Comparison of ENCODE assay signal across 16 cellular contexts in the genomic region with DNA sequence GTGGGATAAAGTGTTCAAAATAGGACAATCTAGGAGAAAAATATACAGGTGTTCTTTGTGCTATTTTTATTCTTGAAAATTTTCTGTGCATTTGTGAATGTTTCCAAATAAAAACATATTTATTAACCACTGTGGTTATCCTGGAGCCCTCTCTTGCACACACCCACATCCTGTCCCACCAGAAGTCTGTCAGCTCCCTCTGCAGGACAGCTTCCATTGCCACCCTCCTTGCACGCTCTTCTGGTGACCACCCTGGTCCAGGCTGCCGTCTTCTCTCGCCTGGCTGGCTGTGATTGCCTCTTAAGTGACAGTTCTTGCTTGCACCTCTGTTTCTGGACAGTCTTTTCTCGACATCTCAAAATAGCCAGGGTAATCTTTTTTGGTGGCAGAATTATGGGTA.
DNase-seq lines count a peak whose midpoint lies in the region; TF ChIP-seq lines count a peak whose summit lies in the region.
"Had no signal": no experiment of that assay in that cellular context is flagged by ENCODE, and none has a peak within 500 bp of the region (broad histone marks: within the 10 kb centered on the region; RNA-seq: fewer than 3 reads in every experiment).

No MANE protein-coding gene starts in this region.

- no peak overlapping the region for H3K4me3 Mint-ChIP-seq in MCF 10A (ENCODE audit: unreplicated experiment)
- H3K4me3 Mint-ChIP-seq in CD4-positive, alpha-beta memory T cell = no peak overlapping the region
- H3K4me3 Mint-ChIP-seq: activated T-cell treated with anti-CD3 and anti-CD28 coated beads, Interleukin-2, amount 50 U/mL, for 4 hours had no signal

- peaks cover 34% of the 10 kb centered on the region for H3K27me3 Mint-ChIP-seq in MCF 10A (ENCODE audit: insufficient read depth, unreplicated experiment)
- H3K27me3 Mint-ChIP-seq in CD4-positive, alpha-beta memory T cell = no peaks in the 10 kb centered on the region

- H4K20me1 ChIP-seq in mammary epithelial cell (ENCODE audit: insufficient read depth, low read length) (no peaks in the 10 kb centered on the region), smooth muscle cell (ENCODE audit: low read depth) (no peaks in the 10 kb centered on the region), MM.1S (ENCODE audit: insufficient read depth, low read length) (no peaks in the 10 kb centered on the region)

- H3K9me2 ChIP-seq in MM.1S (replicated peaks; ENCODE audit: insufficient read depth, low read length) = no peaks in the 10 kb centered on the region

- dilution Hi-C loops in mammary epithelial cell (cut with HindIII; ENCODE audit: low sequenced_read_pairs) = no loop called here

- H3K79me2 ChIP-seq in mammary epithelial cell (ENCODE audit: insufficient read depth, low read length) (no peaks in the 10 kb centered on the region), smooth muscle cell (ENCODE audit: low read depth) (no peaks in the 10 kb centered on the region), MM.1S (ENCODE audit: low read length) (no peaks in the 10 kb centered on the region)

- no peak overlapping the region for H3K27ac ChIP-seq in mammary epithelial cell (ENCODE audit: insufficient read depth, low read depth, low read length)
- H3K27ac ChIP-seq in smooth muscle cell (ENCODE audit: low read depth) = no peak overlapping the region
- H3K27ac ChIP-seq in MM.1S (ENCODE audit: low read length) = no peak overlapping the region
- no peak overlapping the region for H3K27ac ChIP-seq in CD4-positive, alpha-beta memory T cell (ENCODE audit: low read depth, low read length)
- H3K27ac ChIP-seq: coronary artery had no signal

- TF ChIP-seq CTCF in MCF 10A (IDR thresholded peaks at IDR 0.05; ENCODE audit: unreplicated experiment) (no peak), mammary epithelial cell (conservative IDR thresholded peaks at IDR 0.05 in 1 of 2, IDR thresholded peaks at IDR 0.05 in 1 of 2; ENCODE audit: extremely low read depth in 1 of 2, insufficient read depth in 1 of 2, low read depth in 1 of 2, low read length in 2 of 2) (no peak), LNCaP clone FGC (IDR thresholded peaks at IDR 0.05; ENCODE audit: control insufficient read depth, extremely low read depth, insufficient read depth) (0 out of 2 replicates have a peak, but pooled peaks have one; percentile 20), smooth muscle cell (IDR thresholded peaks at IDR 0.05; ENCODE audit: borderline replicate concordance, insufficient read depth, poor library complexity, severe bottlenecking) (peak; percentile 5), MM.1S (IDR thresholded peaks at IDR 0.05; ENCODE audit: low read length) (no peak)

- H3K27ac Mint-ChIP-seq in MCF 10A (ENCODE audit: low read depth, unreplicated experiment) = no peak overlapping the region
- no peak overlapping the region for H3K27ac Mint-ChIP-seq in CD4-positive, alpha-beta memory T cell

- H3K9ac ChIP-seq in mammary epithelial cell (ENCODE audit: insufficient read depth, low read length) (no peak overlapping the region), smooth muscle cell (ENCODE audit: low read depth) (no peak overlapping the region), MM.1S (ENCODE audit: low read length) (no peak overlapping the region)

- no peaks in the 10 kb centered on the region for H3F3A ChIP-seq in smooth muscle cell (ENCODE audit: low read depth)
- H3F3A ChIP-seq in MM.1S (ENCODE audit: insufficient read depth, low read length) = no peaks in the 10 kb centered on the region

- no peaks in the 10 kb centered on the region for H3K36me3 ChIP-seq in mammary epithelial cell (ENCODE audit: insufficient read depth, low read length)
- no peaks in the 10 kb centered on the region for H3K36me3 ChIP-seq in smooth muscle cell (ENCODE audit: low read depth)
- no peaks in the 10 kb centered on the region for H3K36me3 ChIP-seq in MM.1S (replicated peaks; ENCODE audit: insufficient read depth, low read length)
- H3K36me3 ChIP-seq in CD4-positive, alpha-beta memory T cell (ENCODE audit: insufficient read depth, low read length) = no peaks in the 10 kb centered on the region

- H3K4me3 ChIP-seq in mammary epithelial cell (replicated peaks in 1 of 3; ENCODE audit: insufficient read depth in 1 of 3, low read depth in 2 of 3, low read length in 3 of 3) (no peak overlapping the region), LNCaP clone FGC (ENCODE audit: low read depth, low read length) (no peak overlapping the region), smooth muscle cell (no peak overlapping the region), MM.1S (ENCODE audit: low read length) (no peak overlapping the region)
- no peak overlapping the region for H3K4me3 ChIP-seq in CD4-positive, alpha-beta memory T cell (ENCODE audit: low read length in 2 of 2)
- H3K4me3 ChIP-seq: coronary artery had no signal

- no peaks in the 10 kb centered on the region for H3K36me3 Mint-ChIP-seq in MCF 10A (ENCODE audit: insufficient read depth, unreplicated experiment)
- H3K36me3 Mint-ChIP-seq in CD4-positive, alpha-beta memory T cell = no peaks in the 10 kb centered on the region

- CTCF ChIA-PET in MCF 10A (lab: Yijun Ruan, JAX) = no interaction called here
- CTCF ChIA-PET in mammary epithelial cell (lab: Charles Lee; ENCODE audit: low non-redundant PET) = interaction anchor here (0.7 to 0.9 kb wide), 2 partner anchors 106 to 1159 kb away, joined by 7 to 15 read pairs; no protein-coding TSS in a partner anchor
- CTCF ChIA-PET in CD4-positive, alpha-beta memory T cell (lab: Charles Lee; ENCODE audit: partially characterized antibody) = no interaction called here

- H3K4me2 ChIP-seq in mammary epithelial cell (ENCODE audit: insufficient read depth, low read depth, low read length) (no peak overlapping the region), smooth muscle cell (no peak overlapping the region), MM.1S (ENCODE audit: low read depth, low read length) (no peak overlapping the region)

- in situ Hi-C loops in mammary epithelial cell (cut with MboI; ENCODE audit: low sequenced_read_pairs in 2 of 2) = no loop called here

- H3K27me3 ChIP-seq in mammary epithelial cell (ENCODE audit: insufficient read depth, low read length) = no peaks in the 10 kb centered on the region
- H3K27me3 ChIP-seq in smooth muscle cell (ENCODE audit: low read depth) = peaks cover 23% of the 10 kb centered on the region
- H3K27me3 ChIP-seq in MM.1S (replicated peaks; ENCODE audit: insufficient read depth, low read length) = no peaks in the 10 kb centered on the region
- no peaks in the 10 kb centered on the region for H3K27me3 ChIP-seq in CD4-positive, alpha-beta memory T cell (ENCODE audit: insufficient read depth, low read length)

- H3K4me1 Mint-ChIP-seq in MCF 10A (ENCODE audit: insufficient read depth, unreplicated experiment) = no peaks in the 10 kb centered on the region
- H3K4me1 Mint-ChIP-seq in CD4-positive, alpha-beta memory T cell = no peaks in the 10 kb centered on the region

- DNase-seq in MCF 10A (ENCODE audit: unreplicated experiment) = peak; percentile 12
- no peak for DNase-seq in mammary epithelial cell
- DNase-seq in LNCaP clone FGC (ENCODE audit: low read depth) = no peak
- DNase-seq in ecto neural progenitor cell (ENCODE audit: low spot score) = peak; percentile 25
- no peak for DNase-seq in smooth muscle cell (lab: John Stamatoyannopoulos, UW; ENCODE audit: unreplicated experiment)
- no peak for DNase-seq in MM.1S
- DNase-seq in NCI-H226 = no peak
- no peak for DNase-seq in CD4-positive, alpha-beta memory T cell
- DNase-seq: activated CD4-positive, alpha-beta T cell treated with anti-CD3 and anti-CD28 coated beads for 4 hours; activated naive CD4-positive, alpha-beta T cell treated with Interleukin-2 at 50 U/mL for 16 hours; activated T-cell treated with anti-CD3 and anti-CD28 coated beads, Interleukin-2, amount 50 U/mL, for 4 hours; NCI-H2171 treated with DMSO at 0.1 percent for 48 hours; NCI-H526 treated with DMSO at 0.1 percent for 48 hours; PC-3; stimulated activated CD4-positive, alpha-beta T cell treated with anti-CD3 and anti-CD28 coated beads, Interleukin-1b, Interleukin-23, amount 100 ng/mL, for 48 hours had no signal

- 83% methylated on average over 4 of the region's 4 CpGs for WGBS in mammary epithelial cell (ENCODE audit: low coverage, missing lambda C conversion rate)
- WGBS in smooth muscle cell (ENCODE audit: low lambda C conversion rate) = 62% methylated on average over 4 of the region's 4 CpGs

- H3K9me3 ChIP-seq in mammary epithelial cell (replicated peaks; ENCODE audit: insufficient read depth, low read length) (no peaks in the 10 kb centered on the region), smooth muscle cell (replicated peaks; ENCODE audit: low read depth) (no peaks in the 10 kb centered on the region), MM.1S (replicated peaks; ENCODE audit: insufficient read depth, low read length) (no peaks in the 10 kb centered on the region)
- H3K9me3 ChIP-seq in CD4-positive, alpha-beta memory T cell (ENCODE audit: control insufficient read depth in 1 of 2, low read length in 2 of 2) = no peaks in the 10 kb centered on the region

- BruUV-seq in MCF 10A (replicated peaks; lab: Mats Ljungman, UMichigan) (no TSS peak), mammary epithelial cell (replicated peaks; lab: Mats Ljungman, UMichigan) (no TSS peak)

- H3K4me1 ChIP-seq in mammary epithelial cell (ENCODE audit: insufficient read depth, low read length) (no peaks in the 10 kb centered on the region), smooth muscle cell (ENCODE audit: low read depth) (no peaks in the 10 kb centered on the region), MM.1S (ENCODE audit: low read length) (no peaks in the 10 kb centered on the region)
- no peaks in the 10 kb centered on the region for H3K4me1 ChIP-seq in CD4-positive, alpha-beta memory T cell (ENCODE audit: insufficient read depth, low read length)

- POLR2A ChIA-PET in MCF 10A (lab: Yijun Ruan, JAX) = no interaction called here
- POLR2A ChIA-PET in CD4-positive, alpha-beta memory T cell (lab: Charles Lee; ENCODE audit: partially characterized antibody) = no interaction called here

- H2AFZ ChIP-seq in mammary epithelial cell (ENCODE audit: low read depth, low read length) = no peak overlapping the region
- no peak overlapping the region for H2AFZ ChIP-seq in smooth muscle cell (ENCODE audit: low read depth)
- H2AFZ ChIP-seq in MM.1S (ENCODE audit: low read length) = no peak overlapping the region

- intact Hi-C loops in MCF 10A (cut with micrococcal nuclease) (no loop called here), mammary epithelial cell (cut with micrococcal nuclease) (loop anchor here (5.0 kb wide), 1 partner anchor 107 kb away; no protein-coding TSS in a partner anchor)
- intact Hi-C loops in CD4-positive, alpha-beta memory T cell (cut with micrococcal nuclease) = no loop called here

- no peaks in the 10 kb centered on the region for H3K9me3 Mint-ChIP-seq in MCF 10A (ENCODE audit: unreplicated experiment)
- H3K9me3 Mint-ChIP-seq in CD4-positive, alpha-beta memory T cell = peaks cover 0 to 5% (median 2%) of the 10 kb centered on the region in 8 donors
- H3K9me3 Mint-ChIP-seq: activated T-cell treated with anti-CD3 and anti-CD28 coated beads, Interleukin-2, amount 50 U/mL, for 4 hours had no signal

Comparison
In these comparisons a context has a peak if more than half of its experiments do, and no peak if none do; other contexts are left out.
1. DNase-seq: peak in MCF 10A (single experiment) and ecto neural progenitor cell (single experiment); none in mammary epithelial cell (single experiment), LNCaP clone FGC (single experiment), smooth muscle cell (single experiment), MM.1S (single experiment), NCI-H226 (single experiment) and CD4-positive, alpha-beta memory T cell (0 of 5).
2. CTCF ChIP-seq: peak in LNCaP clone FGC (single experiment) and smooth muscle cell (single experiment); none in MCF 10A (single experiment), mammary epithelial cell (0 of 2) and MM.1S (single experiment).